In genomic region chr20:62358728-62359490, GRCh38 we compare ENCODE assay signal across 7 cellular contexts. TPM values are rescaled to one million over a fixed set of nuclear protein-coding genes. Genes with fewer than 3 reads are reported as not detected.
DNase-seq lines count a peak whose midpoint lies in the region; ATAC-seq and TF ChIP-seq lines count a peak whose summit lies in the region.
"Had no signal": no experiment of that assay in that cellular context is flagged by ENCODE, and none has a peak within 500 bp of the region (broad histone marks: within the 10 kb centered on the region; RNA-seq: fewer than 3 reads in every experiment).

No MANE protein-coding gene starts in this region.

- H3K9me3 ChIP-seq in mammary epithelial cell (replicated peaks; ENCODE audit: insufficient read depth, low read length), result no peaks in the 10 kb centered on the region

- no peaks in the 10 kb centered on the region for H4K20me1 ChIP-seq in mammary epithelial cell (ENCODE audit: insufficient read depth, low read length)

- H3K27ac ChIP-seq in mammary epithelial cell (ENCODE audit: insufficient read depth, low read depth, low read length), result no peak overlapping the region
- peak overlapping the region; percentile 74 for H3K27ac ChIP-seq in urinary bladder (ENCODE audit: low read depth)

- H2AFZ ChIP-seq in mammary epithelial cell (ENCODE audit: low read depth, low read length), result no peak overlapping the region

- no peak overlapping the region for H3K9ac ChIP-seq in mammary epithelial cell (ENCODE audit: insufficient read depth, low read length)

- peaks cover 37% of the 10 kb centered on the region for H3K36me3 Mint-ChIP-seq in MCF 10A (ENCODE audit: insufficient read depth, unreplicated experiment)

- no peak overlapping the region for H3K27ac Mint-ChIP-seq in MCF 10A (ENCODE audit: low read depth, unreplicated experiment)

- no peak for TF ChIP-seq CTCF in MCF 10A (IDR thresholded peaks at IDR 0.05; ENCODE audit: unreplicated experiment)
- TF ChIP-seq CTCF in mammary epithelial cell (conservative IDR thresholded peaks at IDR 0.05 in 1 of 2, IDR thresholded peaks at IDR 0.05 in 1 of 2; ENCODE audit: extremely low read depth in 1 of 2, insufficient read depth in 1 of 2, low read depth in 1 of 2, low read length in 2 of 2), result no peak

- POLR2A ChIA-PET in MCF 10A (lab: Yijun Ruan, JAX), result interaction anchor here (0.6 to 5.4 kb wide), 12 partner anchors 8 to 284 kb away, joined by 3 to 106 read pairs (median 4); partner anchors contain the start of genes LAMA5 and SLCO4A1

- peaks cover 96% of the 10 kb centered on the region for H3K79me2 ChIP-seq in mammary epithelial cell (ENCODE audit: insufficient read depth, low read length)

- H3K4me3 ChIP-seq in mammary epithelial cell (replicated peaks in 1 of 3; ENCODE audit: insufficient read depth in 1 of 3, low read depth in 2 of 3, low read length in 3 of 3) (no peak overlapping the region), urinary bladder (ENCODE audit: low read depth, low read length) (no peak overlapping the region)

- 57% methylated on average over 14 of the region's 18 CpGs for WGBS in mammary epithelial cell (ENCODE audit: low coverage, missing lambda C conversion rate)
- 59% methylated on average over 18 of the region's 18 CpGs for WGBS in urinary bladder

- no peaks in the 10 kb centered on the region for H3K9me3 Mint-ChIP-seq in MCF 10A (ENCODE audit: unreplicated experiment)

- BruUV-seq in MCF 10A (replicated peaks; lab: Mats Ljungman, UMichigan), result no TSS peak
- BruUV-seq in mammary epithelial cell (replicated peaks; lab: Mats Ljungman, UMichigan), result no TSS peak

- H3K27me3 Mint-ChIP-seq in MCF 10A (ENCODE audit: insufficient read depth, unreplicated experiment), result no peaks in the 10 kb centered on the region

- dilution Hi-C loops in mammary epithelial cell (cut with HindIII; ENCODE audit: low sequenced_read_pairs), result loop anchor here (5.0 kb wide), 1 partner anchor 38 kb away; no protein-coding TSS in a partner anchor

- H3K4me1 ChIP-seq in mammary epithelial cell (ENCODE audit: insufficient read depth, low read length) (peaks cover 88% of the 10 kb centered on the region), urinary bladder (ENCODE audit: insufficient read depth) (peaks cover 6% of the 10 kb centered on the region)

- no peaks in the 10 kb centered on the region for H3K27me3 ChIP-seq in mammary epithelial cell (ENCODE audit: insufficient read depth, low read length)

- H3K4me1 Mint-ChIP-seq in MCF 10A (ENCODE audit: insufficient read depth, unreplicated experiment), result peaks cover 31% of the 10 kb centered on the region

- DNase-seq in MCF 10A (ENCODE audit: unreplicated experiment), result no peak
- no peak for DNase-seq in mammary epithelial cell
- peak; percentile 49 for DNase-seq in left lobe of liver (ENCODE audit: low spot score)
- DNase-seq in AG20443 (ENCODE audit: low spot score), result no peak
- no peak for DNase-seq in NCI-H1092 treated with DMSO at 0.1 percent for 48 hours (lab: John Stamatoyannopoulos, UW)
- DNase-seq: NCI-H1105 had no signal

- H3K4me2 ChIP-seq in mammary epithelial cell (ENCODE audit: insufficient read depth, low read depth, low read length), result no peak overlapping the region

- CTCF ChIA-PET in MCF 10A (lab: Yijun Ruan, JAX), result interaction anchor here (0.6 to 3.5 kb wide), 6 partner anchors 9 to 66 kb away, joined by 3 to 15 read pairs (median 6); no protein-coding TSS in a partner anchor
- CTCF ChIA-PET in mammary epithelial cell (lab: Charles Lee; ENCODE audit: low non-redundant PET), result no interaction called here

- in situ Hi-C loops in mammary epithelial cell (cut with MboI; ENCODE audit: low sequenced_read_pairs in 2 of 2), result no loop called here

- H3K36me3 ChIP-seq in mammary epithelial cell (ENCODE audit: insufficient read depth, low read length) (peaks cover 3% of the 10 kb centered on the region), urinary bladder (ENCODE audit: insufficient read depth) (no peaks in the 10 kb centered on the region)

- ATAC-seq in left lobe of liver, result no peak

- H3K4me3 Mint-ChIP-seq in MCF 10A (ENCODE audit: unreplicated experiment), result peak overlapping the region; percentile 53

- intact Hi-C loops in MCF 10A (cut with micrococcal nuclease), result no loop called here
- intact Hi-C loops in mammary epithelial cell (cut with micrococcal nuclease), result no loop called here

RNA-seq across cellular contexts. Expression of gene LAMA5, which starts 8.2 kb away (rescaled TPM):
- 266 and 292 TPM in 2 replicates for total RNA-seq in MCF 10A (2022)
- 100 to 1,000 TPM in 1 of 2 donors, 10 to 100 TPM in 1; 71.3 to 220 TPM for total RNA-seq in mammary epithelial cell
- polyA plus RNA-seq in mammary epithelial cell, result 9.7 TPM
- polyA minus RNA-seq in mammary epithelial cell, result 19.0 TPM
- 112 TPM for total RNA-seq in left lobe of liver
- total RNA-seq in urinary bladder, result 40.4 TPM
- 162 TPM for polyA plus RNA-seq in urinary bladder

RNA-seq across cellular contexts. Expression of gene RPS21, which starts 28.0 kb away (rescaled TPM):
- total RNA-seq in MCF 10A (2022) (1,978 and 2,055 TPM in 2 replicates), mammary epithelial cell (1,000 to 10,000 TPM in 1 of 2 donors, 100 to 1,000 TPM in 1; 894 to 1,553 TPM), left lobe of liver (432 TPM), urinary bladder (396 TPM)
- polyA plus RNA-seq in mammary epithelial cell (3,470 TPM), urinary bladder (4,730 TPM)
- 261 TPM for polyA minus RNA-seq in mammary epithelial cell

RNA-seq across cellular contexts. Expression of gene CABLES2, which starts 48.2 kb away (rescaled TPM):
- total RNA-seq in MCF 10A (2022), result 1.5 and 2.8 TPM in 2 replicates
- total RNA-seq in mammary epithelial cell, result 1 to 10 TPM; 2.3 to 4.4 TPM
- 4.7 TPM for polyA plus RNA-seq in mammary epithelial cell
- 12.8 TPM for polyA minus RNA-seq in mammary epithelial cell
- 1.8 TPM for total RNA-seq in left lobe of liver
- total RNA-seq in urinary bladder, result 2.1 TPM
- polyA plus RNA-seq in urinary bladder, result 5.7 TPM

RNA-seq across cellular contexts. Expression of gene ADRM1, which starts 56.1 kb away (rescaled TPM):
- total RNA-seq in MCF 10A (2022) (98.0 and 127 TPM in 2 replicates), mammary epithelial cell (100 to 1,000 TPM; 139 to 140 TPM), left lobe of liver (61.0 TPM), urinary bladder (27.5 TPM)
- polyA plus RNA-seq in mammary epithelial cell (133 TPM), urinary bladder (115 TPM)
- 64.7 TPM for polyA minus RNA-seq in mammary epithelial cell
